Comparison of ENCODE assay signal across 25 cellular contexts in the genomic region with DNA sequence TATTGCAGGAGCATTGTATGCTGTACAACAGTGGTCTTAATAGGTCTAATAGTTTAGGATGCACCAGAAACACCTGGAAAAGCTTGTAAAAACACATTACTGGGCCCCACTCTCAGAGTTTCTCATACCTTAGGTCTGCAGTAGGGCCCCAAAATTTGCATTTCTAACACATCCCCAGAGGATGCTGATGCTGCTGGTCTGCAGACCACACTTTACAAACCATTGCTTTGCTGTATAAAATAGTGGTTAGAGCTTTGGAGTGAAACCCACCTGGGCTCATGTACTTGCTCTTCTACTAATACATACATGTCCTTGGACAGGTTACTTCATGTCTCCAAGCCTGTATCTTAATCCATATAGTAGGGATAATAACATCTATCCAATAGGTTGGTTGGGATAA.
"Had no signal": no experiment of that assay in that cellular context is flagged by ENCODE, and none has a peak within 500 bp of the region (broad histone marks: within the 10 kb centered on the region; RNA-seq: fewer than 3 reads in every experiment).

No MANE protein-coding gene starts in this region.

- DNase-seq: nephron progenitor cell; occipital lobe; ovary; posterior cingulate gyrus; psoas muscle; right cardiac atrium; right lobe of liver; sigmoid colon; small intestine; stimulated activated CD4-positive, alpha-beta T cell treated with anti-CD3 and anti-CD28 coated beads, Interleukin-15, amount 100 ng/mL, for 24 hours; stimulated activated CD4-positive, alpha-beta T cell treated with anti-CD3 and anti-CD28 coated beads, Interleukin-2, amount 100 ng/mL, for 24 hours; stimulated activated CD4-positive, alpha-beta T cell treated with anti-CD3 and anti-CD28 coated beads, Interleukin-2, amount 100 ng/mL, for 48 hours; stimulated activated CD4-positive, alpha-beta T cell treated with anti-CD3 and anti-CD28 coated beads, Interleukin-4, amount 100 ng/mL, for 24 hours; stimulated activated naive B cell treated with anti-CD40 and anti-IgM and Interleukin-4, amounts not matched to agents 10 μg/mL and 1 μg/mL and 100 μg/mL, for 72 hours; stimulated activated naive CD4-positive, alpha-beta T cell treated with Interleukin-2 at 50 U/mL for 16 hours; stomach; thyroid gland; trophoblast cell; upper lobe of left lung had no signal

- H3K4me1 ChIP-seq: parathyroid adenoma, psoas muscle, right lobe of liver, sigmoid colon, stomach, thyroid gland, tibial nerve, upper lobe of left lung, vagina had no signal

- H3K9ac ChIP-seq: parathyroid adenoma had no signal

- H2AFZ ChIP-seq: parathyroid adenoma had no signal

- ATAC-seq: natural killer cell treated with Interleukin-12 subunit alpha and Interleukin-12 subunit beta and Interleukin-15 and Interleukin-18, amount 100 ng/mL, for 72 hours; psoas muscle; right cardiac atrium; right lobe of liver; stimulated activated effector memory CD8-positive, alpha-beta T cell treated with anti-CD3 and anti-CD28 coated beads, Interleukin-12 subunit alpha, Interleukin-12 subunit beta, amount 100 ng/mL, for 72 hours; stimulated activated naive B cell treated with anti-CD40 and anti-IgM and Interleukin-4, amounts not matched to agents 10 μg/mL and 1 μg/mL and 100 μg/mL, for 72 hours had no signal

- H3K27me3 ChIP-seq: ovary, right lobe of liver, sigmoid colon, stomach, thyroid gland, tibial nerve, upper lobe of left lung, vagina had no signal

- H3K79me2 ChIP-seq: parathyroid adenoma had no signal

- H3K27ac ChIP-seq: ovary, parathyroid adenoma, psoas muscle, right lobe of liver, sigmoid colon, stomach, thoracic aorta, thyroid gland, tibial nerve, upper lobe of left lung, vagina had no signal

- H3K9me3 ChIP-seq: ovary, psoas muscle, right lobe of liver, sigmoid colon, stomach, thoracic aorta, thyroid gland, tibial nerve, upper lobe of left lung, vagina had no signal

- H3K4me3 ChIP-seq: ovary, psoas muscle, right lobe of liver, sigmoid colon, stomach, thoracic aorta, thyroid gland, tibial nerve, upper lobe of left lung, vagina had no signal

- H3K36me3 ChIP-seq: ovary, right lobe of liver, sigmoid colon, stomach, thoracic aorta, thyroid gland, tibial nerve, upper lobe of left lung, vagina had no signal
